Comparison of ENCODE assay signal across 1 cellular context in genomic region chr19:12806242-12807131, GRCh38.
TF ChIP-seq lines count a peak whose summit lies in the region.

Gene RNASEH2A, plus strand, starts transcription at chr19:12806584. Its CDS starts 90 bp downstream, at chr19:12806674.

TF ChIP-seq in K562, 482 proteins besides CTCF, POLR2A, EP300 and RAD21 (continued from another document and continues in another):
- TF ChIP-seq CUX1 (CRISPR knock-in tag; IDR thresholded peaks at IDR 0.05) (no peak), BRD4 (IDR thresholded peaks at IDR 0.05) (no peak), CAMTA2 (CRISPR knock-in tag; conservative IDR thresholded peaks at IDR 0.05) (no peak), BMI1 (IDR thresholded peaks at IDR 0.05; ENCODE audit: low read length) (no peak), ELK1 (CRISPR knock-in tag; IDR thresholded peaks at IDR 0.05) (no peak), PHB2 (IDR thresholded peaks at IDR 0.05; ENCODE audit: low read depth) (no peak), HNRNPL (IDR thresholded peaks at IDR 0.05; ENCODE audit: low read depth, low read length) (no peak), HOMEZ (CRISPR knock-in tag; IDR thresholded peaks at IDR 0.05) (no peak), ZNF41 (CRISPR knock-in tag; conservative IDR thresholded peaks at IDR 0.05) (no peak), RERE (CRISPR knock-in tag; IDR thresholded peaks at IDR 0.05; ENCODE audit: borderline replicate concordance) (no peak), ZNF518B (CRISPR knock-in tag; IDR thresholded peaks at IDR 0.05) (no peak), SUPT5H (IDR thresholded peaks at IDR 0.05) (peak; percentile 90), GABPA (tag; conservative IDR thresholded peaks at IDR 0.05; ENCODE audit: low read depth) (peak; percentile 62), ATF7 (IDR thresholded peaks at IDR 0.05) (peak; percentile 83), ETS2 (tag; IDR thresholded peaks at IDR 0.05; ENCODE audit: borderline replicate concordance, poor library complexity, severe bottlenecking) (no peak), HMG20A (CRISPR knock-in tag; conservative IDR thresholded peaks at IDR 0.05) (no peak), ZNF764 (CRISPR knock-in tag; IDR thresholded peaks at IDR 0.05; ENCODE audit: low read depth) (no peak), JUN (IDR thresholded peaks at IDR 0.05; ENCODE audit: borderline replicate concordance, low read depth, low read length) (peak; percentile 59), JUN (CRISPR knock-in tag; IDR thresholded peaks at IDR 0.05; ENCODE audit: borderline replicate concordance) (no peak; the same call in 1 of the 2 replicates), ZNF589 (CRISPR knock-in tag; IDR thresholded peaks at IDR 0.05; ENCODE audit: low read depth) (peak; percentile 12; the same call in 1 of the 2 replicates), ZNF24 (IDR thresholded peaks at IDR 0.05) (no peak), ZHX1 (conservative IDR thresholded peaks at IDR 0.05; ENCODE audit: low read length) (peak; percentile 78; the same call in 1 of the 2 replicates), ZNF512 (tag; IDR thresholded peaks at IDR 0.05) (no peak), RHOXF2B (CRISPR knock-in tag; conservative IDR thresholded peaks at IDR 0.05) (no peak), DMBX1 (CRISPR knock-in tag; IDR thresholded peaks at IDR 0.05; ENCODE audit: borderline replicate concordance) (0 out of 2 replicates have a peak, but pooled peaks have one; percentile 16), ZFP1 (CRISPR knock-in tag; IDR thresholded peaks at IDR 0.05) (no peak), TFE3 (CRISPR knock-in tag; IDR thresholded peaks at IDR 0.05) (no peak), SMAD4 (CRISPR knock-in tag; conservative IDR thresholded peaks at IDR 0.05) (0 out of 2 replicates have a peak, but pooled peaks have one; percentile 42), ZFX (CRISPR knock-in tag; IDR thresholded peaks at IDR 0.05) (peak; percentile 92), RFX7 (CRISPR knock-in tag; IDR thresholded peaks at IDR 0.05) (no peak), DDX20 (tag; IDR thresholded peaks at IDR 0.05; ENCODE audit: low read depth) (no peak)
